Comparison of ENCODE assay signal across 1 cellular context in genomic region chr11:114025329-114025907, GRCh38.
TF ChIP-seq lines count a peak whose summit lies in the region.

No MANE protein-coding gene starts in this region.

TF ChIP-seq in HepG2, 621 proteins besides CTCF, POLR2A, EP300 and RAD21:
- TF ChIP-seq ZNF609 (CRISPR knock-in tag; IDR thresholded peaks at IDR 0.05; ENCODE audit: borderline replicate concordance), result no peak
- no peak for TF ChIP-seq ZNF264 (CRISPR knock-in tag; IDR thresholded peaks at IDR 0.05)
